2 cellular contexts compared by ENCODE assay signal in the genomic region with DNA sequence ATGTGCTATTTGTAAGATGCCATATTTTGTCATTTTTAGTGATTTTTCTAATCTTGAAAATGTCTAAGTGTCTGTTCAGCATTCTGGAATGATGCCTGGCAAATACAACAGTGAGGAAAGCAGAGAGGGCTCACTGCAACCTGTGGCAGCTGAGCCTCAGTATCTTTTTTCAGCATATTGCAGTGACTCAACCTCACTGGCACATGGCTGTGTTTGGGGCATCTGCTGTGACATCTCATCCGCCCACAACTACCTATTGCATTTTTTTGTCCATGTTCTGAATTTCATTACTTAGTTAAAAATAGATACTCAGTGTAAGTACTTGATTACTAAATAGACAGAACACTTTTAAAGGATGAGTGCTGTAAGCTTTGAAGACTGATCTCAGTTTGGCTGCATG.
TF ChIP-seq lines count a peak whose summit lies in the region.

No MANE protein-coding gene starts in this region.

TF ChIP-seq in IMR-90, 13 proteins besides CTCF, POLR2A, EP300 and RAD21:
- TF ChIP-seq CEBPB (IDR thresholded peaks at IDR 0.05; ENCODE audit: low read depth, low read length) (no peak; the same call in 1 of the 2 replicates), MAZ (IDR thresholded peaks at IDR 0.05; ENCODE audit: borderline replicate concordance, low read depth, low read length) (no peak)
- TF ChIP-seq, protein P1, sequence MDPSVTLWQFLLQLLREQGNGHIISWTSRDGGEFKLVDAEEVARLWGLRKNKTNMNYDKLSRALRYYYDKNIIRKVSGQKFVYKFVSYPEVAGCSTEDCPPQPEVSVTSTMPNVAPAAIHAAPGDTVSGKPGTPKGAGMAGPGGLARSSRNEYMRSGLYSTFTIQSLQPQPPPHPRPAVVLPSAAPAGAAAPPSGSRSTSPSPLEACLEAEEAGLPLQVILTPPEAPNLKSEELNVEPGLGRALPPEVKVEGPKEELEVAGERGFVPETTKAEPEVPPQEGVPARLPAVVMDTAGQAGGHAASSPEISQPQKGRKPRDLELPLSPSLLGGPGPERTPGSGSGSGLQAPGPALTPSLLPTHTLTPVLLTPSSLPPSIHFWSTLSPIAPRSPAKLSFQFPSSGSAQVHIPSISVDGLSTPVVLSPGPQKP (IDR thresholded peaks at IDR 0.05; ENCODE audit: borderline replicate concordance, low read depth, low read length), result no peak

TF ChIP-seq in WTC11, 78 proteins besides CTCF, POLR2A, EP300 and RAD21:
- TF ChIP-seq MYBL2 (CRISPR knock-in tag; IDR thresholded peaks at IDR 0.05) (no peak), CREB1 (CRISPR knock-in tag; IDR thresholded peaks at IDR 0.05) (no peak), IRF2 (CRISPR knock-in tag; IDR thresholded peaks at IDR 0.05; ENCODE audit: borderline replicate concordance, low read depth) (no peak), TP53 (CRISPR knock-in tag; IDR thresholded peaks at IDR 0.05) (no peak)
- TF ChIP-seq, protein P2, sequence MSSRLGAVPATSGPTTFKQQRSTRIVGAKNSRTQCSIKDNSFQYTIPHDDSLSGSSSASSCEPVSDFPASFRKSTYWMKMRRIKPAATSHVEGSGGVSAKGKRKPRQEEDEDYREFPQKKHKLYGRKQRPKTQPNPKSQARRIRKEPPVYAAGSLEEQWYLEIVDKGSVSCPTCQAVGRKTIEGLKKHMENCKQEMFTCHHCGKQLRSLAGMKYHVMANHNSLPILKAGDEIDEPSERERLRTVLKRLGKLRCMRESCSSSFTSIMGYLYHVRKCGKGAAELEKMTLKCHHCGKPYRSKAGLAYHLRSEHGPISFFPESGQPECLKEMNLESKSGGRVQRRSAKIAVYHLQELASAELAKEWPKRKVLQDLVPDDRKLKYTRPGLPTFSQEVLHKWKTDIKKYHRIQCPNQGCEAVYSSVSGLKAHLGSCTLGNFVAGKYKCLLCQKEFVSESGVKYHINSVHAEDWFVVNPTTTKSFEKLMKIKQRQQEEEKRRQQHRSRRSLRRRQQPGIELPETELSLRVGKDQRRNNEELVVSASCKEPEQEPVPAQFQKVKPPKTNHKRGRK (CRISPR knock-in tag; IDR thresholded peaks at IDR 0.05; ENCODE audit: borderline replicate concordance), result no peak
- TF ChIP-seq, protein P3, sequence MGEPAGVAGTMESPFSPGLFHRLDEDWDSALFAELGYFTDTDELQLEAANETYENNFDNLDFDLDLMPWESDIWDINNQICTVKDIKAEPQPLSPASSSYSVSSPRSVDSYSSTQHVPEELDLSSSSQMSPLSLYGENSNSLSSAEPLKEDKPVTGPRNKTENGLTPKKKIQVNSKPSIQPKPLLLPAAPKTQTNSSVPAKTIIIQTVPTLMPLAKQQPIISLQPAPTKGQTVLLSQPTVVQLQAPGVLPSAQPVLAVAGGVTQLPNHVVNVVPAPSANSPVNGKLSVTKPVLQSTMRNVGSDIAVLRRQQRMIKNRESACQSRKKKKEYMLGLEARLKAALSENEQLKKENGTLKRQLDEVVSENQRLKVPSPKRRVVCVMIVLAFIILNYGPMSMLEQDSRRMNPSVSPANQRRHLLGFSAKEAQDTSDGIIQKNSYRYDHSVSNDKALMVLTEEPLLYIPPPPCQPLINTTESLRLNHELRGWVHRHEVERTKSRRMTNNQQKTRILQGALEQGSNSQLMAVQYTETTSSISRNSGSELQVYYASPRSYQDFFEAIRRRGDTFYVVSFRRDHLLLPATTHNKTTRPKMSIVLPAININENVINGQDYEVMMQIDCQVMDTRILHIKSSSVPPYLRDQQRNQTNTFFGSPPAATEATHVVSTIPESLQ (CRISPR knock-in tag; IDR thresholded peaks at IDR 0.05), result no peak
- TF ChIP-seq, protein P4, sequence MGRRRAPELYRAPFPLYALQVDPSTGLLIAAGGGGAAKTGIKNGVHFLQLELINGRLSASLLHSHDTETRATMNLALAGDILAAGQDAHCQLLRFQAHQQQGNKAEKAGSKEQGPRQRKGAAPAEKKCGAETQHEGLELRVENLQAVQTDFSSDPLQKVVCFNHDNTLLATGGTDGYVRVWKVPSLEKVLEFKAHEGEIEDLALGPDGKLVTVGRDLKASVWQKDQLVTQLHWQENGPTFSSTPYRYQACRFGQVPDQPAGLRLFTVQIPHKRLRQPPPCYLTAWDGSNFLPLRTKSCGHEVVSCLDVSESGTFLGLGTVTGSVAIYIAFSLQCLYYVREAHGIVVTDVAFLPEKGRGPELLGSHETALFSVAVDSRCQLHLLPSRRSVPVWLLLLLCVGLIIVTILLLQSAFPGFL (CRISPR knock-in tag; IDR thresholded peaks at IDR 0.05; ENCODE audit: borderline replicate concordance), result no peak
